In the genomic region with DNA sequence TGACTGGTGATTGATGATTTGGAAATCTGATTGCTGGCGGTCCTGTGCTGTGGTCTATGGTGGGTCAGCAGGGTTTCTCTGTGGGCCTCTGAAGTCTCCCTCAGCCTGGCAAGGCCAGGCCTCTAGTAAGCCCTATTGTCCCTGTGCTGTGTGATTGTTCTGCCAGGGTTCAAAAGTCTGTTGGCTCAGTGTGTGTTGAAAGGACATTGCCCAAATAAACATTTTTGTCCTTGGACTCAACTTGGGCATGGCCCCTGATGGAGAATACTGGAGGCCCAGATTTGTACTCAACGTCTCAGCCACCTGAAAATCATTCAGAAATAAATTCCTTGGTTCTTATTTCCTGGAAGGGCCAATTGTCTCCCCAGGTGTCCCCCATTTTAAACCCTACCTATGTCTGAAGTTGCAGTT, we compare ENCODE assay signal across 27 cellular contexts.
DNase-seq lines count a peak whose midpoint lies in the region; ATAC-seq and TF ChIP-seq lines count a peak whose summit lies in the region.
"Had no signal": no experiment of that assay in that cellular context is flagged by ENCODE, and none has a peak within 500 bp of the region (broad histone marks: within the 10 kb centered on the region; RNA-seq: fewer than 3 reads in every experiment).

No MANE protein-coding gene starts in this region.

- ATAC-seq in activated T-helper 17 cell treated with anti-CD3 and anti-CD28 coated beads, Interleukin-2, amount 50 U/mL, for 72 hours (replicated peaks), result no peak
- ATAC-seq in HG02642 (IDR thresholded peaks at IDR 0.05; ENCODE audit: poor library complexity, unreplicated experiment), result no peak
- ATAC-seq: A549; activated CD4-positive, CD25-positive, alpha-beta regulatory T cell treated with anti-CD3 and anti-CD28 coated beads, Interleukin-2, amount 50 U/mL, for 24 hours had no signal

- no peak overlapping the region for H3K4me3 ChIP-seq in smooth muscle cell
- H3K4me3 ChIP-seq: A549, HAP-1, heart right ventricle, stomach, tibial nerve had no signal

- TF ChIP-seq CTCF in glutamatergic neuron (IDR thresholded peaks at IDR 0.05; ENCODE audit: partially characterized antibody, unreplicated experiment), result no peak
- no peak for TF ChIP-seq CTCF in smooth muscle cell (IDR thresholded peaks at IDR 0.05; ENCODE audit: borderline replicate concordance, insufficient read depth, poor library complexity, severe bottlenecking)

- H3K27ac ChIP-seq in smooth muscle cell (ENCODE audit: low read depth), result peak overlapping the region; percentile 61
- H3K27ac ChIP-seq: A549, brain microvascular endothelial cell, stomach had no signal

- DNase-seq in activated naive CD4-positive, alpha-beta T cell treated with Interleukin-2 at 50 U/mL for 16 hours, result no peak
- DNase-seq in glutamatergic neuron (no peak), smooth muscle cell (lab: John Stamatoyannopoulos, UW; ENCODE audit: unreplicated experiment) (no peak), NCI-H1694 (lab: John Stamatoyannopoulos, UW) (no peak), NCI-H146 treated with DMSO at 0.1 percent for 48 hours (lab: John Stamatoyannopoulos, UW; ENCODE audit: unreplicated experiment) (no peak)
- DNase-seq: activated CD4-positive, alpha-beta memory T cell treated with anti-CD3 and anti-CD28 coated beads, Interleukin-2, amount 10 ng/mL, durations not matched to agents 7 days and 5 days; activated effector memory CD4-positive, alpha-beta T cell treated with Interleukin-2 at 50 U/mL for 16 hours; brain microvascular endothelial cell; COR-L47; effector memory CD4-positive, alpha-beta T cell; foreskin fibroblast; GDM1; heart right ventricle; KG1; mesendoderm; MM.1S; NCI-H2081 treated with DMSO at 0.1 percent for 48 hours; NCI-H82; occipital lobe; stomach had no signal

- H3K27me3 ChIP-seq in smooth muscle cell (ENCODE audit: low read depth), result no peaks in the 10 kb centered on the region
- H3K27me3 ChIP-seq: brain microvascular endothelial cell, heart right ventricle, stomach, tibial nerve had no signal

- H3K4me1 ChIP-seq in smooth muscle cell (ENCODE audit: low read depth), result peaks cover 46% of the 10 kb centered on the region

- peaks cover 100% of the 10 kb centered on the region for H3K79me2 ChIP-seq in smooth muscle cell (ENCODE audit: low read depth)

- no peaks in the 10 kb centered on the region for H3K36me3 Mint-ChIP-seq in activated naive CD4-positive, alpha-beta T cell treated with anti-CD3 and anti-CD28 coated beads, Interleukin-2, amount 50 U/mL, for 24 hours
- H3K36me3 Mint-ChIP-seq in activated T-helper 17 cell treated with anti-CD3 and anti-CD28 coated beads, Interleukin-2, amount 50 U/mL, for 72 hours (ENCODE audit: low read depth), result no peaks in the 10 kb centered on the region
- no peaks in the 10 kb centered on the region for H3K36me3 Mint-ChIP-seq in glutamatergic neuron (ENCODE audit: unreplicated experiment)

- peaks cover 12% of the 10 kb centered on the region for H3F3A ChIP-seq in smooth muscle cell (ENCODE audit: low read depth)

- no peaks in the 10 kb centered on the region for H3K27me3 Mint-ChIP-seq in activated naive CD4-positive, alpha-beta T cell treated with anti-CD3 and anti-CD28 coated beads, Interleukin-2, amount 50 U/mL, for 24 hours
- no peaks in the 10 kb centered on the region for H3K27me3 Mint-ChIP-seq in activated T-helper 17 cell treated with anti-CD3 and anti-CD28 coated beads, Interleukin-2, amount 50 U/mL, for 72 hours
- peaks cover 6% of the 10 kb centered on the region for H3K27me3 Mint-ChIP-seq in glutamatergic neuron (ENCODE audit: unreplicated experiment)
- H3K27me3 Mint-ChIP-seq: activated CD4-positive, alpha-beta memory T cell treated with anti-CD3 and anti-CD28 coated beads, Interleukin-2, amount 10 ng/mL, durations not matched to agents 7 days and 5 days had no signal

- H3K36me3 ChIP-seq in smooth muscle cell (ENCODE audit: low read depth), result no peaks in the 10 kb centered on the region
- H3K36me3 ChIP-seq: brain microvascular endothelial cell, HAP-1, heart right ventricle, stomach, tibial nerve had no signal

- H3K27ac Mint-ChIP-seq in activated naive CD4-positive, alpha-beta T cell treated with anti-CD3 and anti-CD28 coated beads, Interleukin-2, amount 50 U/mL, for 24 hours, result peak overlapping the region; percentile 54
- H3K27ac Mint-ChIP-seq in activated T-helper 17 cell treated with anti-CD3 and anti-CD28 coated beads, Interleukin-2, amount 50 U/mL, for 72 hours, result no peak overlapping the region
- H3K27ac Mint-ChIP-seq in glutamatergic neuron (ENCODE audit: unreplicated experiment), result peak overlapping the region; percentile 85
- H3K27ac Mint-ChIP-seq: activated CD4-positive, alpha-beta memory T cell treated with anti-CD3 and anti-CD28 coated beads, Interleukin-2, amount 10 ng/mL, durations not matched to agents 7 days and 5 days had no signal

- H2AFZ ChIP-seq in smooth muscle cell (ENCODE audit: low read depth), result no peak overlapping the region

- 97% methylated on average over 2 of the region's 2 CpGs for WGBS in smooth muscle cell (ENCODE audit: low lambda C conversion rate)

- H4K20me1 ChIP-seq in smooth muscle cell (ENCODE audit: low read depth), result peaks cover 100% of the 10 kb centered on the region

- H3K9ac ChIP-seq in smooth muscle cell (ENCODE audit: low read depth), result no peak overlapping the region

- H3K9me3 ChIP-seq in smooth muscle cell (replicated peaks; ENCODE audit: low read depth), result no peaks in the 10 kb centered on the region
- H3K9me3 ChIP-seq: A549, HAP-1, heart right ventricle, stomach, tibial nerve had no signal

- H3K4me1 Mint-ChIP-seq in activated naive CD4-positive, alpha-beta T cell treated with anti-CD3 and anti-CD28 coated beads, Interleukin-2, amount 50 U/mL, for 24 hours, result peaks cover 87% of the 10 kb centered on the region
- H3K4me1 Mint-ChIP-seq in activated T-helper 17 cell treated with anti-CD3 and anti-CD28 coated beads, Interleukin-2, amount 50 U/mL, for 72 hours, result peaks cover 55% of the 10 kb centered on the region
- peaks cover 77% of the 10 kb centered on the region for H3K4me1 Mint-ChIP-seq in glutamatergic neuron (ENCODE audit: low read depth, unreplicated experiment)

- no peaks in the 10 kb centered on the region for H3K9me3 Mint-ChIP-seq in activated naive CD4-positive, alpha-beta T cell treated with anti-CD3 and anti-CD28 coated beads, Interleukin-2, amount 50 U/mL, for 24 hours
- H3K9me3 Mint-ChIP-seq in activated T-helper 17 cell treated with anti-CD3 and anti-CD28 coated beads, Interleukin-2, amount 50 U/mL, for 72 hours, result no peaks in the 10 kb centered on the region
- peaks cover 33% of the 10 kb centered on the region for H3K9me3 Mint-ChIP-seq in glutamatergic neuron (ENCODE audit: unreplicated experiment)
- H3K9me3 Mint-ChIP-seq: activated CD4-positive, alpha-beta memory T cell treated with anti-CD3 and anti-CD28 coated beads, Interleukin-2, amount 10 ng/mL, durations not matched to agents 7 days and 5 days had no signal

- H3K4me2 ChIP-seq in smooth muscle cell, result no peak overlapping the region
- H3K4me2 ChIP-seq: A549 had no signal

- H3K4me3 Mint-ChIP-seq in activated naive CD4-positive, alpha-beta T cell treated with anti-CD3 and anti-CD28 coated beads, Interleukin-2, amount 50 U/mL, for 24 hours, result peak overlapping the region; percentile 24
- H3K4me3 Mint-ChIP-seq in activated T-helper 17 cell treated with anti-CD3 and anti-CD28 coated beads, Interleukin-2, amount 50 U/mL, for 72 hours, result peak overlapping the region; percentile 13
- peak overlapping the region; percentile 64 for H3K4me3 Mint-ChIP-seq in glutamatergic neuron (ENCODE audit: unreplicated experiment)
- H3K4me3 Mint-ChIP-seq: activated CD4-positive, alpha-beta memory T cell treated with anti-CD3 and anti-CD28 coated beads, Interleukin-2, amount 10 ng/mL, durations not matched to agents 7 days and 5 days had no signal

Comparison
In these comparisons a context has a peak if more than half of its experiments do, and no peak if none do; other contexts are left out.
1. H3K4me3 Mint-ChIP-seq: peak in every context shown above with its lines; median percentile 64 in glutamatergic neuron; 24 in activated naive CD4-positive, alpha-beta T cell treated with anti-CD3 and anti-CD28 coated beads, Interleukin-2, amount 50 U/mL, for 24 hours; 13 in activated T-helper 17 cell treated with anti-CD3 and anti-CD28 coated beads, Interleukin-2, amount 50 U/mL, for 72 hours.